31 cellular contexts compared by ENCODE assay signal in genomic region chr11:80104196-80104595, GRCh38.
"Had no signal": no experiment of that assay in that cellular context is flagged by ENCODE, and none has a peak within 500 bp of the region (broad histone marks: within the 10 kb centered on the region; RNA-seq: fewer than 3 reads in every experiment).

No MANE protein-coding gene starts in this region.

- H3K9me3 ChIP-seq: body of pancreas, colonic mucosa, heart left ventricle, left ventricle myocardium inferior, right lobe of liver, uterus had no signal

- H3K27me3 ChIP-seq: body of pancreas, cardiac muscle cell, colonic mucosa, foreskin keratinocyte, heart left ventricle, right lobe of liver, uterus had no signal

- DNase-seq: activated CD4-positive, alpha-beta memory T cell treated with anti-CD3 and anti-CD28 coated beads, Interleukin-2, amount 10 ng/mL, durations not matched to agents 7 days and 5 days; activated CD4-positive, alpha-beta T cell treated with anti-CD3 and anti-CD28 coated beads, Interleukin-2, amount 10 ng/mL, durations not matched to agents 24 days and 14 days; activated CD4-positive, CD25-positive, alpha-beta regulatory T cell treated with anti-CD3 and anti-CD28 coated beads, Interleukin-2, amount 50 U/mL, for 72 hours; activated CD8-positive, alpha-beta memory T cell treated with anti-CD3 and anti-CD28 coated beads, Interleukin-2, amount 50 U/mL, for 48 hours; activated gamma-delta T cell treated with Interleukin-2 at 50 U/mL for 16 hours; activated T-cell treated with anti-CD3 and anti-CD28 coated beads, Interleukin-2, amount 50 U/mL, for 4 hours; body of pancreas; cerebellar nuclear complex; colonic mucosa; effector CD8-positive, alpha-beta T cell; heart left ventricle; left ventricle myocardium inferior; right lobe of liver; small intestine; stimulated activated CD4-positive, alpha-beta T cell treated with anti-CD3 and anti-CD28 coated beads, Interleukin-1b, Interleukin-23, amount 100 ng/mL, for 48 hours; stimulated activated CD4-positive, alpha-beta T cell treated with anti-CD3 and anti-CD28 coated beads, Interleukin-4, amount 100 ng/mL, for 4 hours; stimulated activated CD8-positive, alpha-beta memory T cell treated with anti-CD3 and anti-CD28 coated beads, Interleukin-4, amount 100 ng/mL, for 48 hours; stimulated activated naive CD8-positive, alpha-beta T cell treated with anti-CD3 and anti-CD28 coated beads, Interleukin-15, amount 100 ng/mL, for 72 hours; substantia nigra; T-helper 2 cell; uterus had no signal

- H3K4me1 Mint-ChIP-seq: activated CD4-positive, alpha-beta memory T cell treated with anti-CD3 and anti-CD28 coated beads, Interleukin-2, amount 10 ng/mL, durations not matched to agents 7 days and 5 days; activated CD4-positive, alpha-beta T cell treated with anti-CD3 and anti-CD28 coated beads, Interleukin-2, amount 10 ng/mL, durations not matched to agents 24 days and 14 days; activated naive CD4-positive, alpha-beta T cell treated with anti-CD3 and anti-CD28 coated beads, Interleukin-2, amount 50 U/mL, for 24 hours; activated T-helper 17 cell treated with anti-CD3 and anti-CD28 coated beads, Interleukin-2, amount 50 U/mL, for 72 hours; nephron; stimulated activated memory B cell treated with anti-CD40 and anti-IgM and Interleukin-4, amounts not matched to agents 10 μg/mL and 1 μg/mL and 100 μg/mL, for 72 hours; stimulated activated naive CD8-positive, alpha-beta T cell treated with anti-CD3 and anti-CD28 coated beads, Interleukin-15, amount 100 ng/mL, for 72 hours had no signal

- H3K4me3 ChIP-seq: body of pancreas, cardiac muscle cell, colonic mucosa, heart left ventricle, left ventricle myocardium inferior, lung, right lobe of liver, uterus had no signal

- H3K27me3 Mint-ChIP-seq: activated CD4-positive, alpha-beta memory T cell treated with anti-CD3 and anti-CD28 coated beads, Interleukin-2, amount 10 ng/mL, durations not matched to agents 7 days and 5 days; activated CD4-positive, alpha-beta T cell treated with anti-CD3 and anti-CD28 coated beads, Interleukin-2, amount 10 ng/mL, durations not matched to agents 24 days and 14 days; activated naive CD4-positive, alpha-beta T cell treated with anti-CD3 and anti-CD28 coated beads, Interleukin-2, amount 50 U/mL, for 24 hours; activated T-helper 17 cell treated with anti-CD3 and anti-CD28 coated beads, Interleukin-2, amount 50 U/mL, for 72 hours; stimulated activated memory B cell treated with anti-CD40 and anti-IgM and Interleukin-4, amounts not matched to agents 10 μg/mL and 1 μg/mL and 100 μg/mL, for 72 hours; stimulated activated naive CD8-positive, alpha-beta T cell treated with anti-CD3 and anti-CD28 coated beads, Interleukin-15, amount 100 ng/mL, for 72 hours had no signal

- H3K36me3 ChIP-seq: cardiac muscle cell, colonic mucosa, heart left ventricle, left ventricle myocardium inferior, right lobe of liver, uterus had no signal

- H3K4me1 ChIP-seq: body of pancreas, colonic mucosa, heart left ventricle, left ventricle myocardium inferior, right lobe of liver, uterus had no signal

- H3K27ac Mint-ChIP-seq: activated CD4-positive, alpha-beta memory T cell treated with anti-CD3 and anti-CD28 coated beads, Interleukin-2, amount 10 ng/mL, durations not matched to agents 7 days and 5 days; activated CD4-positive, alpha-beta T cell treated with anti-CD3 and anti-CD28 coated beads, Interleukin-2, amount 10 ng/mL, durations not matched to agents 24 days and 14 days; activated naive CD4-positive, alpha-beta T cell treated with anti-CD3 and anti-CD28 coated beads, Interleukin-2, amount 50 U/mL, for 24 hours; activated T-helper 17 cell treated with anti-CD3 and anti-CD28 coated beads, Interleukin-2, amount 50 U/mL, for 72 hours; nephron; stimulated activated memory B cell treated with anti-CD40 and anti-IgM and Interleukin-4, amounts not matched to agents 10 μg/mL and 1 μg/mL and 100 μg/mL, for 72 hours; stimulated activated naive CD8-positive, alpha-beta T cell treated with anti-CD3 and anti-CD28 coated beads, Interleukin-15, amount 100 ng/mL, for 72 hours had no signal

- ATAC-seq: activated T-cell treated with anti-CD3 and anti-CD28 coated beads, Interleukin-2, amount 50 U/mL, for 4 hours; activated T-helper 17 cell treated with anti-CD3 and anti-CD28 coated beads, Interleukin-2, amount 50 U/mL, for 72 hours; body of pancreas; heart left ventricle; right lobe of liver; stimulated activated memory B cell treated with anti-CD40 and anti-IgM and Interleukin-4, amounts not matched to agents 10 μg/mL and 1 μg/mL and 100 μg/mL, for 72 hours; stimulated activated naive CD8-positive, alpha-beta T cell treated with anti-CD3 and anti-CD28 coated beads, Interleukin-15, amount 100 ng/mL, for 72 hours had no signal

- H3K9me3 Mint-ChIP-seq: activated CD4-positive, alpha-beta T cell treated with anti-CD3 and anti-CD28 coated beads, Interleukin-2, amount 10 ng/mL, durations not matched to agents 24 days and 14 days; nephron; type B pancreatic cell had no signal

- H3K27ac ChIP-seq: body of pancreas, cardiac muscle cell, colonic mucosa, foreskin keratinocyte, heart left ventricle, left ventricle myocardium inferior, right lobe of liver, uterus had no signal

- H3K4me3 Mint-ChIP-seq: activated CD4-positive, alpha-beta memory T cell treated with anti-CD3 and anti-CD28 coated beads, Interleukin-2, amount 10 ng/mL, durations not matched to agents 7 days and 5 days; activated CD4-positive, alpha-beta T cell treated with anti-CD3 and anti-CD28 coated beads, Interleukin-2, amount 10 ng/mL, durations not matched to agents 24 days and 14 days; activated naive CD4-positive, alpha-beta T cell treated with anti-CD3 and anti-CD28 coated beads, Interleukin-2, amount 50 U/mL, for 24 hours; activated T-cell treated with anti-CD3 and anti-CD28 coated beads, Interleukin-2, amount 50 U/mL, for 4 hours; activated T-helper 17 cell treated with anti-CD3 and anti-CD28 coated beads, Interleukin-2, amount 50 U/mL, for 72 hours; nephron; stimulated activated memory B cell treated with anti-CD40 and anti-IgM and Interleukin-4, amounts not matched to agents 10 μg/mL and 1 μg/mL and 100 μg/mL, for 72 hours; stimulated activated naive CD8-positive, alpha-beta T cell treated with anti-CD3 and anti-CD28 coated beads, Interleukin-15, amount 100 ng/mL, for 72 hours; type B pancreatic cell had no signal

- FAIRE-seq: endometrium, islet of Langerhans, small intestine had no signal

- H3K36me3 Mint-ChIP-seq: activated naive CD4-positive, alpha-beta T cell treated with anti-CD3 and anti-CD28 coated beads, Interleukin-2, amount 50 U/mL, for 24 hours; stimulated activated memory B cell treated with anti-CD40 and anti-IgM and Interleukin-4, amounts not matched to agents 10 μg/mL and 1 μg/mL and 100 μg/mL, for 72 hours; type B pancreatic cell had no signal
